In genomic region chr12:7060353-7060954, GRCh38 we compare ENCODE assay signal across 8 cellular contexts. TPM values are rescaled to one million over a fixed set of nuclear protein-coding genes. Genes with fewer than 3 reads are reported as not detected.
A peak's percentile ranks its signal among the peaks of the same experiment; 100 is the strongest.
DNase-seq lines count a peak whose midpoint lies in the region; FAIRE-seq and TF ChIP-seq lines count a peak whose summit lies in the region.

TSS of gene C1S (plus strand) at chr12:7060718. CDS start at chr12:7061913, 1,195 bp downstream.

- H3K9me1 ChIP-seq in endothelial cell of umbilical vein (replicated peaks; ENCODE audit: control insufficient read depth, extremely low read depth, insufficient read depth, low read length): no peaks in the 10 kb centered on the region

- no peak within 1 kb of the TSS for H3K4me3 ChIP-seq in endothelial cell of umbilical vein (replicated peaks in 1 of 3; ENCODE audit: insufficient read depth in 1 of 3, low read depth in 1 of 3, low read length in 3 of 3)
- H3K4me3 ChIP-seq in urinary bladder (ENCODE audit: low read depth, low read length): peak within 1 kb of the TSS; percentile 36

- peaks cover 11% of the 10 kb centered on the region for H3K4me1 Mint-ChIP-seq in mesothelial cell of epicardium

- no TSS peak for BruUV-seq in endothelial cell of umbilical vein (replicated peaks; lab: Mats Ljungman, UMichigan)

- intact Hi-C loops in endothelial cell of umbilical vein (cut with micrococcal nuclease): no loop called here

- peak within 1 kb of the TSS; percentile 93 for H3K27ac Mint-ChIP-seq in mesothelial cell of epicardium

- no peaks in the 10 kb centered on the region for H4K20me1 ChIP-seq in endothelial cell of umbilical vein (replicated peaks; ENCODE audit: control insufficient read depth, extremely low read depth, insufficient read depth, low read length)

- no peaks in the 10 kb centered on the region for H3K36me3 ChIP-seq in endothelial cell of umbilical vein (ENCODE audit: control insufficient read depth in 2 of 2, extremely low read depth in 1 of 2, insufficient read depth in 2 of 2, low read length in 2 of 2)
- no peaks in the 10 kb centered on the region for H3K36me3 ChIP-seq in urinary bladder (ENCODE audit: insufficient read depth)

- H3K79me2 ChIP-seq in endothelial cell of umbilical vein (ENCODE audit: control insufficient read depth, insufficient read depth, low read length): no peaks in the 10 kb centered on the region

- H3K4me1 ChIP-seq in endothelial cell of umbilical vein (ENCODE audit: control insufficient read depth, extremely low read depth, insufficient read depth, low read length) (no peaks in the 10 kb centered on the region), urinary bladder (ENCODE audit: insufficient read depth) (no peaks in the 10 kb centered on the region)

- in situ Hi-C loops in ACHN (cut with HindIII; ENCODE audit: low pct_ligation_motif_present, low pct_unique_long_range_greater_than_20kb, low sequenced_read_pairs): no loop called here

- no peak for FAIRE-seq in endothelial cell of umbilical vein (lab: Jason Lieb, UNC)

- 17% methylated on average over 10 of the region's 10 CpGs for WGBS in urinary bladder

- H2AFZ ChIP-seq in endothelial cell of umbilical vein (ENCODE audit: low read depth, low read length): no peak within 1 kb of the TSS

- no peaks in the 10 kb centered on the region for H3K9me3 Mint-ChIP-seq in mesothelial cell of epicardium

- H3K27ac ChIP-seq in endothelial cell of umbilical vein (ENCODE audit: insufficient read depth, low read depth, low read length): no peak within 1 kb of the TSS
- peak within 1 kb of the TSS; percentile 38 for H3K27ac ChIP-seq in urinary bladder (ENCODE audit: low read depth)

- no peaks in the 10 kb centered on the region for H3K27me3 Mint-ChIP-seq in mesothelial cell of epicardium (ENCODE audit: low read depth)

- H3K9ac ChIP-seq in endothelial cell of umbilical vein (replicated peaks; ENCODE audit: extremely low read depth, insufficient read depth, low read length): no peak within 1 kb of the TSS

- no peak within 1 kb of the TSS for H3K4me2 ChIP-seq in endothelial cell of umbilical vein (ENCODE audit: insufficient read depth, low read length)

- dilution Hi-C loops in endothelial cell of umbilical vein (cut with MboI; ENCODE audit: extremely low pct_ligation_motif_present, low sequenced_read_pairs): no loop called here

- TF ChIP-seq POLR2A in endothelial cell of umbilical vein (IDR thresholded peaks at IDR 0.05; ENCODE audit: low read depth, low read length) (no peak), erythroblast (IDR thresholded peaks at IDR 0.05; ENCODE audit: low read length) (no peak)

- peaks cover 22 to 24% of the 10 kb centered on the region in 2 experiments for H3K27me3 ChIP-seq in endothelial cell of umbilical vein (ENCODE audit: control insufficient read depth in 2 of 2, insufficient read depth in 2 of 2, low read length in 2 of 2)

- TF ChIP-seq CTCF in endothelial cell of umbilical vein (IDR thresholded peaks at IDR 0.05; ENCODE audit: extremely low read depth in 1 of 2, insufficient read depth in 1 of 2, low read depth in 1 of 2, low read length in 2 of 2): peak in 1 of 2 donors; percentile 39
- TF ChIP-seq CTCF in mesothelial cell of epicardium (IDR thresholded peaks at IDR 0.05; ENCODE audit: unreplicated experiment): peak; percentile 45

- DNase-seq in ACHN: peak; percentile 94
- peak; percentile 43 for DNase-seq in NCI-H146 treated with DMSO at 0.1 percent for 48 hours (lab: John Stamatoyannopoulos, UW; ENCODE audit: unreplicated experiment)
- DNase-seq in endothelial cell of umbilical vein (ENCODE audit: low read depth, low spot score): peak; percentile 51
- peak in 1 of 2 experiments; percentile 51 for DNase-seq in mesothelial cell of epicardium (ENCODE audit: low spot score in 2 of 2, unreplicated experiment in 2 of 2)
- no peak for DNase-seq in activated CD4-positive, CD25-positive, alpha-beta regulatory T cell treated with anti-CD3 and anti-CD28 coated beads, Interleukin-2, amount 50 U/mL, for 72 hours
- DNase-seq in NCI-H748 (lab: John Stamatoyannopoulos, UW; ENCODE audit: unreplicated experiment): no peak
- no peak for DNase-seq in erythroblast (lab: John Stamatoyannopoulos, UW)

- no peaks in the 10 kb centered on the region for H3K36me3 Mint-ChIP-seq in mesothelial cell of epicardium

- CTCF ChIA-PET in endothelial cell of umbilical vein (lab: Charles Lee): interaction anchor here (0.7 to 4.3 kb wide), 8 partner anchors 8 to 116 kb away, joined by 3 to 21 read pairs (median 3); partner anchors contain the start of gene C1RL

- POLR2A ChIA-PET in endothelial cell of umbilical vein (lab: Charles Lee): no interaction called here

- H3K4me3 Mint-ChIP-seq in mesothelial cell of epicardium: peak within 1 kb of the TSS; percentile 62

- H3K9me3 ChIP-seq in endothelial cell of umbilical vein (replicated peaks; ENCODE audit: control insufficient read depth, insufficient read depth, low read length): no peaks in the 10 kb centered on the region

TF ChIP-seq in endothelial cell of umbilical vein, 7 proteins besides CTCF, POLR2A, EP300 and RAD21:
- TF ChIP-seq, protein P1, sequence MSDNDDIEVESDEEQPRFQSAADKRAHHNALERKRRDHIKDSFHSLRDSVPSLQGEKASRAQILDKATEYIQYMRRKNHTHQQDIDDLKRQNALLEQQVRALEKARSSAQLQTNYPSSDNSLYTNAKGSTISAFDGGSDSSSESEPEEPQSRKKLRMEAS (IDR thresholded peaks at IDR 0.05; ENCODE audit: insufficient read depth, insufficient read length): no peak
- TF ChIP-seq GATA2 (IDR thresholded peaks at IDR 0.05; ENCODE audit: insufficient read depth, insufficient read length, low read depth, low read length) (no peak), EZH2 (IDR thresholded peaks at IDR 0.05; ENCODE audit: borderline replicate concordance, low read depth, low read length, severe bottlenecking) (no peak), FOS (IDR thresholded peaks at IDR 0.05; ENCODE audit: borderline replicate concordance, insufficient read depth, low read length) (no peak), JUN (IDR thresholded peaks at IDR 0.05; ENCODE audit: borderline replicate concordance, insufficient read depth, insufficient read length, low read depth) (no peak), MYC (IDR thresholded peaks at IDR 0.05; ENCODE audit: low read depth, low read length) (no peak), POLR2AphosphoS5 (IDR thresholded peaks at IDR 0.05; ENCODE audit: insufficient read depth, low read depth, low read length) (no peak)

RNA-seq across cellular contexts. Expression of gene C1S, which starts in this region (rescaled TPM):
- total RNA-seq in endothelial cell of umbilical vein (0.38 and 0.83 TPM in 2 replicates), mesothelial cell of epicardium (46.1 to 47.3 TPM (median 46.7 TPM) in 3 replicates), urinary bladder (196 TPM)
- polyA plus RNA-seq in endothelial cell of umbilical vein (0.16 and 0.32 TPM in 2 replicates), urinary bladder (918 TPM)
- 0.09 and 0.21 TPM in 2 replicates for polyA plus RNA-seq in endothelial cell of umbilical vein (2011; cell fraction: cytosol; rRNA removed)
- polyA plus RNA-seq in endothelial cell of umbilical vein (2011; cell fraction: nucleus; rRNA removed): 2.5 and 2.8 TPM in 2 replicates
- polyA plus RNA-seq in endothelial cell of umbilical vein (2012): 0.63 and 0.98 TPM in 2 replicates
- polyA minus RNA-seq in endothelial cell of umbilical vein: 0.55 and 1.3 TPM in 2 replicates
- polyA minus RNA-seq in endothelial cell of umbilical vein (2011; cell fraction: cytosol; rRNA and poly(A)+ RNA removed): 2.6 TPM
- 0.58 and 1.4 TPM in 2 replicates for polyA minus RNA-seq in endothelial cell of umbilical vein (2011; cell fraction: nucleus; rRNA and poly(A)+ RNA removed)

Comparison
In these comparisons a context has a peak if more than half of its experiments do, and no peak if none do; other contexts are left out.
1. RNA of gene C1S (total RNA-seq): 196 TPM in urinary bladder (single experiment) and 46.1 to 47.3 TPM in mesothelial cell of epicardium; 0.38 to 0.83 TPM in endothelial cell of umbilical vein; every median in the first group is over 10 times any median in the second.
2. RNA of gene C1S (polyA plus RNA-seq): 918 TPM in urinary bladder (single experiment); 0.09 to 2.8 TPM in endothelial cell of umbilical vein; every median in the first group is over 100 times any median in the second.
3. DNase-seq: peak in ACHN (single experiment), NCI-H146 treated with DMSO at 0.1 percent for 48 hours (single experiment) and endothelial cell of umbilical vein (single experiment); none in activated CD4-positive, CD25-positive, alpha-beta regulatory T cell treated with anti-CD3 and anti-CD28 coated beads, Interleukin-2, amount 50 U/mL, for 72 hours (single experiment), NCI-H748 (single experiment) and erythroblast (0 of 2).